16 cellular contexts compared by ENCODE assay signal in the genomic region with DNA sequence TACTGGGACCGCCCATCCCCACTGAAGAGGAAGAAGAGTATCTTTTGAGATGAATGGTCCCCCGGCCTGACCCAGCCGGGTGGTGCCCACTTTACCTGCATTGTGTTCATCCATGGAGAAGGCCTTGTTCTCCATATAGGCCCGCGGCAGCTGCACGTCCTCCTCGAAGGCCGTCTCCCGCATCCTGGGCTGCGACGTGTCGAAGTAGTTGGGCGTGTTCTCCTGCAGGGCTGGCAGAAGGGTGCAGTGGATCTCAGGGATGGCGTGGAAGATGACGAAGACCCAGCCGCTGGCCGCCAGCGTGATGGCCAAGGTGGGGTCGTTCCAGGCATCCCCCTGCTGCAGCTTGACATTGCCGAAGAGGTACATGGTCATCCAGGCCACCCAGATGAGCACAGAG. TPM values are rescaled to one million over a fixed set of nuclear protein-coding genes. Genes with fewer than 3 reads are reported as not detected.
DNase-seq lines count a peak whose midpoint lies in the region; ATAC-seq, FAIRE-seq and TF ChIP-seq lines count a peak whose summit lies in the region.
"Had no signal": no experiment of that assay in that cellular context is flagged by ENCODE, and none has a peak within 500 bp of the region (broad histone marks: within the 10 kb centered on the region; RNA-seq: fewer than 3 reads in every experiment).

No MANE protein-coding gene starts in this region.

- H3K56ac ChIP-seq in H9 (ENCODE audit: insufficient read length, low read depth, low read length), result no peak overlapping the region

- H4K5ac ChIP-seq in H9 (ENCODE audit: insufficient read length, low read depth, low read length), result no peak overlapping the region

- H2AK5ac ChIP-seq in H9 (ENCODE audit: insufficient read length, low read length), result no peak overlapping the region
- H2AK5ac ChIP-seq in neuronal stem cell (ENCODE audit: low read depth, low read length), result peak overlapping the region; percentile 21

- H3K79me2 ChIP-seq in H9 (ENCODE audit: insufficient read depth, low read length), result peaks cover 19% of the 10 kb centered on the region; the same call in 1 of the 2 replicates

- H2BK5ac ChIP-seq in H9 (ENCODE audit: insufficient read length, low read length), result no peak overlapping the region
- H2BK5ac ChIP-seq in neuronal stem cell (ENCODE audit: low read length), result peak overlapping the region; percentile 20

- peaks cover 29 to 30% of the 10 kb centered on the region in 2 experiments for H3K4me1 Mint-ChIP-seq in H9
- H3K4me1 Mint-ChIP-seq in glutamatergic neuron (ENCODE audit: low read depth, unreplicated experiment), result peaks cover 26% of the 10 kb centered on the region
- no peaks in the 10 kb centered on the region for H3K4me1 Mint-ChIP-seq in activated CD4-positive, alpha-beta T cell treated with anti-CD3 and anti-CD28 coated beads, Interleukin-2, amount 10 ng/mL, durations not matched to agents 7 days and 5 days

- H2BK15ac ChIP-seq in H9 (ENCODE audit: low read depth, low read length), result no peak overlapping the region
- no peak overlapping the region for H2BK15ac ChIP-seq in neuronal stem cell (ENCODE audit: low read length)

- no peak for FAIRE-seq in pancreas (lab: Jason Lieb, UNC)
- FAIRE-seq: H54 had no signal

- TF ChIP-seq CTCF in H9 (conservative IDR thresholded peaks at IDR 0.05) (no peak), glutamatergic neuron (IDR thresholded peaks at IDR 0.05; ENCODE audit: partially characterized antibody, unreplicated experiment) (no peak), pancreas (IDR thresholded peaks at IDR 0.05) (no peak), testis (IDR thresholded peaks at IDR 0.05) (no peak)

- H3K23me2 ChIP-seq in H9 (ENCODE audit: insufficient read length, low read depth, low read length, poor library complexity, severe bottlenecking), result no peaks in the 10 kb centered on the region

- CTCF ChIA-PET in activated CD4-positive, alpha-beta T cell treated with anti-CD3 and anti-CD28 coated beads, Interleukin-2, amount 10 ng/mL, durations not matched to agents 7 days and 5 days (lab: Charles Lee), result interaction anchor here (0.6 kb wide), 1 partner anchor 93 kb away, joined by 3 read pairs; no protein-coding TSS in a partner anchor

- no peak overlapping the region for H4K91ac ChIP-seq in H9 (ENCODE audit: insufficient read length, low read depth, low read length)
- H4K91ac ChIP-seq in neuronal stem cell (ENCODE audit: low read depth, low read length, poor library complexity), result no peak overlapping the region

- H2BK20ac ChIP-seq in H9 (ENCODE audit: low read depth, low read length, poor library complexity, severe bottlenecking), result no peak overlapping the region

- no peak overlapping the region for H3K23ac ChIP-seq in H9 (ENCODE audit: insufficient read length, low read depth, low read length)
- peak overlapping the region; percentile 94 for H3K23ac ChIP-seq in neuronal stem cell (ENCODE audit: low read depth, low read length, poor library complexity)

- H3K4me3 ChIP-seq in neuronal stem cell (ENCODE audit: low read length in 2 of 2), result no peak overlapping the region
- no peak overlapping the region for H3K4me3 ChIP-seq in pancreas
- H3K4me3 ChIP-seq in testis, result no peak overlapping the region
- H3K4me3 ChIP-seq: BLaER1 had no signal

- H3K27me3 Mint-ChIP-seq in H9 (ENCODE audit: low read depth) (no peaks in the 10 kb centered on the region), glutamatergic neuron (ENCODE audit: unreplicated experiment) (peaks cover 11% of the 10 kb centered on the region)
- peaks cover 6% of the 10 kb centered on the region for H3K27me3 Mint-ChIP-seq in activated CD4-positive, alpha-beta T cell treated with anti-CD3 and anti-CD28 coated beads, Interleukin-2, amount 10 ng/mL, durations not matched to agents 7 days and 5 days

- no peak overlapping the region for H3K18ac ChIP-seq in H9 (ENCODE audit: insufficient read length, low read depth, low read length)
- H3K18ac ChIP-seq in neuronal stem cell (ENCODE audit: low read length), result peak overlapping the region; percentile 16

- ATAC-seq in pancreas (no peak), left colon (no peak)

- H3K14ac ChIP-seq in H9 (ENCODE audit: insufficient read depth, low read length) (no peak overlapping the region), neuronal stem cell (ENCODE audit: low read length) (peak overlapping the region; percentile 82)

- no peaks in the 10 kb centered on the region for H3K9me3 ChIP-seq in H9 (ENCODE audit: control insufficient read depth, low read depth, low read length)
- no peaks in the 10 kb centered on the region for H3K9me3 ChIP-seq in neuronal stem cell (replicated peaks in 1 of 2; ENCODE audit: control insufficient read depth in 2 of 2, insufficient read depth in 1 of 2, low read depth in 1 of 2, low read length in 2 of 2)
- H3K9me3 ChIP-seq in pancreas, result no peaks in the 10 kb centered on the region
- no peaks in the 10 kb centered on the region for H3K9me3 ChIP-seq in testis
- H3K9me3 ChIP-seq: BLaER1, Caco-2 had no signal

- no peak overlapping the region for H3K4ac ChIP-seq in H9 (ENCODE audit: low read depth, low read length)
- no peak overlapping the region for H3K4ac ChIP-seq in neuronal stem cell (ENCODE audit: low read length)

- H3K27ac ChIP-seq in H9 (ENCODE audit: insufficient read length, low read depth, low read length) (no peak overlapping the region), cingulate gyrus (ENCODE audit: low read depth, low read length) (peak overlapping the region; percentile 97), neuronal stem cell (replicated peaks; ENCODE audit: low read length) (no peak overlapping the region), pancreas (no peak overlapping the region), testis (no peak overlapping the region)
- H3K27ac ChIP-seq: BLaER1 had no signal

- no peaks in the 10 kb centered on the region for H4K20me1 ChIP-seq in H9 (ENCODE audit: control insufficient read depth, insufficient read depth, insufficient read length)
- H4K20me1 ChIP-seq: BLaER1 had no signal

- DNase-seq in H9 (no peak), glutamatergic neuron (no peak), neuronal stem cell (ENCODE audit: low spot score) (no peak), pancreas (no peak), left colon (no peak), testis (no peak)
- no peak for DNase-seq in activated CD4-positive, alpha-beta T cell treated with anti-CD3 and anti-CD28 coated beads, Interleukin-2, amount 10 ng/mL, durations not matched to agents 7 days and 5 days
- DNase-seq: 8988T; AML-193; Caco-2; CD8-positive, alpha-beta memory T cell; DMS53; GF-D8 had no signal

- intact Hi-C loops in pancreas (cut with DNase I), result loop anchor here in 1 of 3 donors (10.0 kb wide), 1 partner anchor 137 kb away; no protein-coding TSS in a partner anchor
- intact Hi-C loops in left colon (cut with DNase I, micrococcal nuclease), result no loop called here
- intact Hi-C loops in testis (cut with DNase I; ENCODE audit: low total_unique reads), result no loop called here

- H2AFZ ChIP-seq in H9 (ENCODE audit: low read length) (no peak overlapping the region), neuronal stem cell (ENCODE audit: low read length) (no peak overlapping the region)

- H3K36me3 Mint-ChIP-seq in H9 (ENCODE audit: insufficient read depth in 1 of 3, low read depth in 3 of 3) (peaks cover 49 to 81% (median 68%) of the 10 kb centered on the region in 3 experiments), glutamatergic neuron (ENCODE audit: unreplicated experiment) (peaks cover 10% of the 10 kb centered on the region)
- no peaks in the 10 kb centered on the region for H3K36me3 Mint-ChIP-seq in activated CD4-positive, alpha-beta T cell treated with anti-CD3 and anti-CD28 coated beads, Interleukin-2, amount 10 ng/mL, durations not matched to agents 7 days and 5 days (ENCODE audit: low read depth)
- H3K36me3 Mint-ChIP-seq: CD8-positive, alpha-beta memory T cell had no signal

- no peak overlapping the region for H4K8ac ChIP-seq in H9 (replicated peaks; ENCODE audit: insufficient read length, low read depth, low read length)
- H4K8ac ChIP-seq in neuronal stem cell (ENCODE audit: low read depth, low read length), result no peak overlapping the region

- no CpG with 5 or more reads among the region's 20 CpGs for WGBS in H9 (ENCODE audit: extremely low coverage, insufficient read length, low lambda C conversion rate)
- no CpG with 5 or more reads among the region's 20 CpGs for WGBS in neuronal stem cell (ENCODE audit: extremely low coverage in 2 of 2, insufficient read length in 2 of 2, insufficient replicate concordance in 1 of 2), 2 donors
- 93 to 95% methylated on average over 20 of the region's 20 CpGs for WGBS in pancreas, 2 donors
- WGBS in testis, 2 donors, result 90 to 91% methylated on average over 20 of the region's 20 CpGs

- H2BK120ac ChIP-seq in H9 (ENCODE audit: low read depth, low read length, poor library complexity, severe bottlenecking) (no peak overlapping the region), neuronal stem cell (ENCODE audit: low read depth, low read length) (peak overlapping the region; percentile 88)

- H3K27ac Mint-ChIP-seq in H9 (peak overlapping the region; percentile 57 to 74 (median 63); a peak in 4 of 7 replicates), glutamatergic neuron (ENCODE audit: unreplicated experiment) (peak overlapping the region; percentile 82)
- H3K27ac Mint-ChIP-seq in activated CD4-positive, alpha-beta T cell treated with anti-CD3 and anti-CD28 coated beads, Interleukin-2, amount 10 ng/mL, durations not matched to agents 7 days and 5 days, result no peak overlapping the region
- H3K27ac Mint-ChIP-seq: CD8-positive, alpha-beta memory T cell had no signal

- H3K79me1 ChIP-seq in H9 (ENCODE audit: insufficient read depth, low read depth, low read length, poor library complexity, severe bottlenecking) (peaks cover 6% of the 10 kb centered on the region), neuronal stem cell (ENCODE audit: low read depth, low read length) (peaks cover 4% of the 10 kb centered on the region)

- H3K27me3 ChIP-seq in H9 (ENCODE audit: insufficient read depth, low read length) (no peaks in the 10 kb centered on the region), neuronal stem cell (ENCODE audit: control insufficient read depth in 3 of 3, insufficient read depth in 3 of 3, low read depth in 1 of 3, low read length in 3 of 3) (no peaks in the 10 kb centered on the region), pancreas (no peaks in the 10 kb centered on the region), testis (no peaks in the 10 kb centered on the region)
- H3K27me3 ChIP-seq: BLaER1 had no signal

- peaks cover 15 to 59% of the 10 kb centered on the region in 2 donors for H3K36me3 ChIP-seq in neuronal stem cell (replicated peaks in 1 of 2; ENCODE audit: control insufficient read depth in 2 of 2, insufficient read depth in 2 of 2, low read length in 2 of 2)
- H3K36me3 ChIP-seq in pancreas, result peaks cover 0 to 15% (median 0%) of the 10 kb centered on the region in 3 donors
- H3K36me3 ChIP-seq in testis (ENCODE audit: low read depth, missing control alignments), result no peaks in the 10 kb centered on the region
- H3K36me3 ChIP-seq: BLaER1 had no signal

- H3K9me3 Mint-ChIP-seq in H9 (no peaks in the 10 kb centered on the region), glutamatergic neuron (ENCODE audit: unreplicated experiment) (peaks cover 17% of the 10 kb centered on the region)
- H3K9me3 Mint-ChIP-seq in activated CD4-positive, alpha-beta T cell treated with anti-CD3 and anti-CD28 coated beads, Interleukin-2, amount 10 ng/mL, durations not matched to agents 7 days and 5 days, result no peaks in the 10 kb centered on the region
- H3K9me3 Mint-ChIP-seq: CD8-positive, alpha-beta memory T cell had no signal

- H3K9ac ChIP-seq in H9 (ENCODE audit: extremely low read depth, insufficient read length, low read length) (no peak overlapping the region), neuronal stem cell (ENCODE audit: low read depth, low read length, poor library complexity) (peak overlapping the region; percentile 30)
- H3K9ac ChIP-seq: BLaER1 had no signal

- H3K4me3 Mint-ChIP-seq in H9 (no peak overlapping the region), glutamatergic neuron (ENCODE audit: unreplicated experiment) (no peak overlapping the region)
- no peak overlapping the region for H3K4me3 Mint-ChIP-seq in activated CD4-positive, alpha-beta T cell treated with anti-CD3 and anti-CD28 coated beads, Interleukin-2, amount 10 ng/mL, durations not matched to agents 7 days and 5 days
- H3K4me3 Mint-ChIP-seq: CD8-positive, alpha-beta memory T cell had no signal

- no peak overlapping the region for H2BK12ac ChIP-seq in H9 (ENCODE audit: insufficient read length, low read depth, low read length)
- no peak overlapping the region for H2BK12ac ChIP-seq in neuronal stem cell (ENCODE audit: low read length)

- POLR2A ChIA-PET in activated CD4-positive, alpha-beta T cell treated with anti-CD3 and anti-CD28 coated beads, Interleukin-2, amount 10 ng/mL, durations not matched to agents 7 days and 5 days (lab: Charles Lee), result no interaction called here

- no peak overlapping the region for H3T11ph ChIP-seq in H9 (ENCODE audit: low read length)

- H3K4me2 ChIP-seq in H9 (ENCODE audit: insufficient read depth, insufficient read length, low read length), result no peak overlapping the region
- no peak overlapping the region for H3K4me2 ChIP-seq in neuronal stem cell (ENCODE audit: insufficient read depth, low read length, poor library complexity, severe bottlenecking)
- H3K4me2 ChIP-seq: BLaER1 had no signal

- TF ChIP-seq POLR2A in testis (IDR thresholded peaks at IDR 0.05), result no peak

- H3K4me1 ChIP-seq in H9 (ENCODE audit: insufficient read depth, low read length) (peaks cover 7% of the 10 kb centered on the region), neuronal stem cell (ENCODE audit: control insufficient read depth in 2 of 2, insufficient read depth in 1 of 2, low read depth in 1 of 2, low read length in 2 of 2) (peaks cover 0 to 8% of the 10 kb centered on the region in 2 donors), pancreas (no peaks in the 10 kb centered on the region), testis (peaks cover 38% of the 10 kb centered on the region)
- H3K4me1 ChIP-seq: Caco-2 had no signal

RNA-seq across cellular contexts. Expression of a gene that starts 12.9 kb away (rescaled TPM):
- 137 and 138 TPM in 2 replicates for total RNA-seq in H9 (2021)
- 8.7 TPM for total RNA-seq in glutamatergic neuron (ENCODE audit: unreplicated experiment)
- polyA plus RNA-seq in neuronal stem cell (2013, experiment 1 of 2), result 53.1 TPM
- polyA plus RNA-seq in neuronal stem cell (2013, experiment 2 of 2), result 56.8 TPM
- total RNA-seq in activated CD4-positive, alpha-beta T cell treated with anti-CD3 and anti-CD28 coated beads, Interleukin-2, amount 10 ng/mL, durations not matched to agents 7 days and 5 days, result under 1 TPM; 0.25 to 0.42 TPM
- 10 to 100 TPM; 20.0 to 95.5 (median 30.6) TPM for total RNA-seq in pancreas
- polyA plus RNA-seq in pancreas, result 10 to 100 TPM; 26.4 to 28.3 TPM
- 1 to 10 TPM; 5.0 to 7.6 TPM for total RNA-seq in left colon
- 100 to 1,000 TPM; 195 to 303 TPM for total RNA-seq in testis
- 144 TPM for polyA plus RNA-seq in testis (ENCODE audit: insufficient read depth, low read depth, low replicate concordance)
